ENCODE assay signal across 8 cellular contexts in genomic region chr10:119542357-119542989, GRCh38.
DNase-seq lines count a peak whose midpoint lies in the region; FAIRE-seq and TF ChIP-seq lines count a peak whose summit lies in the region.

Gene RGS10, minus strand, starts transcription at chr10:119542719. Its CDS starts 81 bp downstream, at chr10:119542638.

- H2AFZ ChIP-seq in Loucy (ENCODE audit: low read length) = peak within 1 kb of the TSS; percentile 90

- TF ChIP-seq CTCF in GM06990 (IDR thresholded peaks at IDR 0.05; ENCODE audit: insufficient read depth, low read length, poor library complexity, severe bottlenecking) (no peak), Loucy (conservative IDR thresholded peaks at IDR 0.05; ENCODE audit: low read length) (no peak), WERI-Rb-1 (IDR thresholded peaks at IDR 0.05; ENCODE audit: low read depth, low read length) (no peak)

- no peaks in the 10 kb centered on the region for H3K9me2 ChIP-seq in Loucy (replicated peaks; ENCODE audit: low read depth, low read length)

- H3F3A ChIP-seq in Loucy (ENCODE audit: low read depth) = no peaks in the 10 kb centered on the region

- FAIRE-seq in H54 (lab: Jason Lieb, UNC) = no peak

- DNase-seq in GM06990 (ENCODE audit: extremely low read depth, insufficient read length) (peak; percentile 87), H54 (ENCODE audit: insufficient read length, low spot score) (peak; percentile 77), WERI-Rb-1 (peak; percentile 74), left kidney (ENCODE audit: low read depth, low spot score) (peak; percentile 83), DMS153 treated with DMSO at 0.1 percent for 48 hours (lab: John Stamatoyannopoulos, UW; ENCODE audit: unreplicated experiment) (no peak)
- DNase-seq in central memory CD4-positive, alpha-beta T cell = peak; percentile 76
- DNase-seq in stimulated activated CD4-positive, alpha-beta T cell treated with anti-CD3 and anti-CD28 coated beads, Interleukin-2, amount 100 ng/mL, for 4 hours (ENCODE audit: low read depth) = peak; percentile 89

- H3K4me3 ChIP-seq in GM06990 (replicated peaks; ENCODE audit: low read depth, low read length) = peak within 1 kb of the TSS; percentile 91
- H3K4me3 ChIP-seq in Loucy (ENCODE audit: low read length, poor library complexity, severe bottlenecking) = peak within 1 kb of the TSS; percentile 82
- H3K4me3 ChIP-seq in WERI-Rb-1 (ENCODE audit: low read depth, low read length) = peak within 1 kb of the TSS; percentile 75

- H3K9ac ChIP-seq in Loucy (ENCODE audit: low read depth, low read length, poor library complexity, severe bottlenecking) = peak within 1 kb of the TSS; percentile 83

- peak within 1 kb of the TSS; percentile 95 for H3K4me2 ChIP-seq in Loucy (ENCODE audit: low read depth, low read length, poor library complexity, severe bottlenecking)

- peak within 1 kb of the TSS; percentile 80 for H3K27ac ChIP-seq in WERI-Rb-1

- H3K79me2 ChIP-seq in Loucy (ENCODE audit: insufficient read depth, low read length) = peaks cover 13% of the 10 kb centered on the region

- H3K36me3 ChIP-seq in GM06990 (ENCODE audit: control insufficient read depth, insufficient read depth, low read length) = no peaks in the 10 kb centered on the region
- H3K36me3 ChIP-seq in Loucy (ENCODE audit: insufficient read depth, low read length) = no peaks in the 10 kb centered on the region
- H3K36me3 ChIP-seq in WERI-Rb-1 = no peaks in the 10 kb centered on the region

- H3K4me1 ChIP-seq in Loucy (ENCODE audit: insufficient read depth, low read length, poor library complexity, severe bottlenecking) = peaks cover 38% of the 10 kb centered on the region

- H3K9me3 ChIP-seq in Loucy (ENCODE audit: insufficient read depth, low read depth, low read length) (no peaks in the 10 kb centered on the region), WERI-Rb-1 (ENCODE audit: severe bottlenecking) (no peaks in the 10 kb centered on the region)

- peaks cover 7% of the 10 kb centered on the region for H4K20me1 ChIP-seq in Loucy (ENCODE audit: insufficient read depth, low read length, poor library complexity, severe bottlenecking)

- peak; percentile 87 for TF ChIP-seq POLR2A in H54 (IDR thresholded peaks at IDR 0.05; ENCODE audit: low read depth, low read length)

- H3K27me3 ChIP-seq in GM06990 (replicated peaks; ENCODE audit: control insufficient read depth, insufficient read depth, low read length) (no peaks in the 10 kb centered on the region), Loucy (ENCODE audit: insufficient read depth, low read length, poor library complexity, severe bottlenecking) (no peaks in the 10 kb centered on the region), WERI-Rb-1 (ENCODE audit: insufficient read depth, low read depth, severe bottlenecking) (no peaks in the 10 kb centered on the region)
